16 cellular contexts compared by ENCODE assay signal in genomic region chr14:75602527-75602926, GRCh38. TPM values are rescaled to one million over a fixed set of nuclear protein-coding genes. Genes with fewer than 3 reads are reported as not detected.
A peak's percentile ranks its signal among the peaks of the same experiment; 100 is the strongest.
DNase-seq lines count a peak whose midpoint lies in the region; ATAC-seq, FAIRE-seq and TF ChIP-seq lines count a peak whose summit lies in the region.
"Had no signal": no experiment of that assay in that cellular context is flagged by ENCODE, and none has a peak within 500 bp of the region (broad histone marks: within the 10 kb centered on the region; RNA-seq: fewer than 3 reads in every experiment).

No MANE protein-coding gene starts in this region.

- in situ Hi-C loops in IMR-90 (cut with MboI; ENCODE audit: low sequenced_read_pairs) = no loop called here
- in situ Hi-C loops in K562 (cut with MboI) = no loop called here

- peaks cover 19% of the 10 kb centered on the region for H3K27me3 ChIP-seq in IMR-90 (ENCODE audit: control insufficient read depth, insufficient read depth, low read length)
- H3K27me3 ChIP-seq in K562 (ENCODE audit: control insufficient read depth in 2 of 2, insufficient read depth in 2 of 2, low read length in 2 of 2) = peaks cover 10 to 20% of the 10 kb centered on the region in 2 experiments; a peak in 4 of 5 replicates

- H3K14ac ChIP-seq in IMR-90 (replicated peaks; ENCODE audit: low read depth, low read length) = no peak overlapping the region

- no peaks in the 10 kb centered on the region for H3K79me1 ChIP-seq in IMR-90 (ENCODE audit: low read depth in 1 of 2, low read length in 2 of 2)

- H3K27ac ChIP-seq in IMR-90 (ENCODE audit: insufficient read depth, low read length) (no peak overlapping the region), K562 (ENCODE audit: extremely low read depth, low read depth, low read length) (no peak overlapping the region)

- no peak overlapping the region for H3K9ac ChIP-seq in IMR-90 (ENCODE audit: low read depth, low read length)
- no peak overlapping the region for H3K9ac ChIP-seq in K562 (ENCODE audit: insufficient read depth in 1 of 2, low read depth in 2 of 2, low read length in 2 of 2)

- H4K20me1 ChIP-seq in IMR-90 (ENCODE audit: insufficient read depth, low read length) = no peaks in the 10 kb centered on the region
- H4K20me1 ChIP-seq in K562 (replicated peaks; ENCODE audit: control insufficient read depth, insufficient read depth, low read length) = no peaks in the 10 kb centered on the region

- dilution Hi-C loops in IMR-90 (cut with HindIII; ENCODE audit: low sequenced_read_pairs, unreplicated experiment) = no loop called here

- no peak overlapping the region for H3K56ac ChIP-seq in IMR-90 (ENCODE audit: extremely low read depth, insufficient read depth, low read length)

- H4K91ac ChIP-seq in IMR-90 (ENCODE audit: insufficient read depth, low read depth, low read length) = no peak overlapping the region

- no peak overlapping the region for H4K8ac ChIP-seq in IMR-90 (ENCODE audit: low read depth in 2 of 2, low read length in 2 of 2)

- POLR2A ChIA-PET in IMR-90 (lab: Charles Lee; ENCODE audit: unreplicated experiment) = no interaction called here
- POLR2A ChIA-PET in K562 (lab: Yijun Ruan, JAX) = no interaction called here

- TF ChIP-seq CTCF in IMR-90 (conservative IDR thresholded peaks at IDR 0.05; ENCODE audit: low read depth, low read length) (no peak), K562 (IDR thresholded peaks at IDR 0.05 in 2 of 3, conservative IDR thresholded peaks at IDR 0.05 in 1 of 3; ENCODE audit: insufficient read depth in 2 of 3, low read depth in 1 of 3, low read length in 3 of 3) (no peak)

- TF ChIP-seq EP300 in K562 (IDR thresholded peaks at IDR 0.05; ENCODE audit: low read length) = no peak

- H3K4me3 ChIP-seq in IMR-90 (ENCODE audit: insufficient read depth, low read depth, low read length) (no peak overlapping the region), K562 (no peak overlapping the region)
- H3K4me3 ChIP-seq: HAP-1 had no signal

- no peak overlapping the region for H3K18ac ChIP-seq in IMR-90 (ENCODE audit: low read depth, low read length)

- H3K4me1 ChIP-seq in IMR-90 (ENCODE audit: control insufficient read depth, insufficient read depth, low read length) = no peaks in the 10 kb centered on the region
- no peaks in the 10 kb centered on the region; a peak in 2 of 5 replicates for H3K4me1 ChIP-seq in K562 (replicated peaks in 1 of 2; ENCODE audit: control insufficient read depth in 2 of 2, insufficient read depth in 2 of 2, low read length in 2 of 2)
- H3K4me1 ChIP-seq: HAP-1 had no signal

- H2BK120ac ChIP-seq in IMR-90 (ENCODE audit: low read depth, low read length) = no peak overlapping the region

- H3K36me3 ChIP-seq in IMR-90 (ENCODE audit: control insufficient read depth, insufficient read depth, low read length) (no peaks in the 10 kb centered on the region), K562 (ENCODE audit: control insufficient read depth, insufficient read depth, low read length) (no peaks in the 10 kb centered on the region)
- H3K36me3 ChIP-seq: HAP-1 had no signal

- intact Hi-C loops in IMR-90 (cut with micrococcal nuclease) (no loop called here), K562 (cut with micrococcal nuclease) (no loop called here)

- ATAC-seq in IMR-90 (ENCODE audit: low read depth) (no peak), K562 (no peak), left lobe of liver (peak; percentile 34), HG02840 (IDR thresholded peaks at IDR 0.05; ENCODE audit: low FRiP score, unreplicated experiment) (no peak)
- ATAC-seq: CD8-positive, alpha-beta T cell had no signal

- CTCF ChIA-PET in IMR-90 (lab: Yijun Ruan, JAX) = interaction anchor here (0.5 kb wide), 2 partner anchors 43 to 762 kb away, joined by 3 to 9 read pairs; no protein-coding TSS in a partner anchor
- CTCF ChIA-PET in K562 (lab: Yijun Ruan, JAX; ENCODE audit: low intra/inter-chr PET ratio) = no interaction called here

- DNase-seq in IMR-90 (no peak), K562 (ENCODE audit: extremely low read depth in 1 of 4, low spot score in 3 of 4) (no peak), left lobe of liver (ENCODE audit: low spot score) (no peak), NCI-H1048 (lab: John Stamatoyannopoulos, UW) (no peak), dedifferentiated amniotic fluid mesenchymal stem cell (ENCODE audit: extremely low spot score) (no peak), iPS-NIHi11 (ENCODE audit: low spot score) (no peak)
- DNase-seq: CD8-positive, alpha-beta T cell; COR-L47; DMS153; DND-41; GDM1 had no signal

- TF ChIP-seq RAD21 in IMR-90 (IDR thresholded peaks at IDR 0.05; ENCODE audit: low read length) = no peak
- TF ChIP-seq RAD21 in K562 (CRISPR knock-in tag; conservative IDR thresholded peaks at IDR 0.05 in 1 of 2, IDR thresholded peaks at IDR 0.05 in 1 of 2) = no peak

- WGBS in IMR-90 (ENCODE audit: extremely low coverage in 2 of 2, insufficient read length in 1 of 2), 2 experiments = 80% methylated on average over 1 of the region's 3 CpGs; no CpG with 5 or more reads in 1 of the 2 experiments
- 0% methylated on average over 3 of the region's 3 CpGs for WGBS in K562 (ENCODE audit: insufficient coverage, low coverage, missing lambda C conversion rate)

- BruUV-seq in IMR-90 (replicated peaks; lab: Mats Ljungman, UMichigan) (no TSS peak), K562 (replicated peaks; lab: Mats Ljungman, UMichigan) (no TSS peak)

- TF ChIP-seq POLR2A in IMR-90 (IDR thresholded peaks at IDR 0.05; ENCODE audit: low read depth, low read length) (no peak), K562 (conservative IDR thresholded peaks at IDR 0.05) (no peak)

- no peak overlapping the region for H3K4ac ChIP-seq in IMR-90 (ENCODE audit: low read depth, low read length)

- no peak for FAIRE-seq in K562 (lab: Jason Lieb, UNC)
- FAIRE-seq: D721Med, H1, HTR-8/SVneo had no signal

- H2BK15ac ChIP-seq in IMR-90 (ENCODE audit: low read depth, low read length) = no peak overlapping the region

- no peak overlapping the region for H2BK5ac ChIP-seq in IMR-90 (ENCODE audit: low read depth, low read length, poor library complexity, severe bottlenecking)

- no peak overlapping the region for H3K23ac ChIP-seq in IMR-90 (ENCODE audit: low read depth, low read length)

- H2AK9ac ChIP-seq in IMR-90 (replicated peaks; ENCODE audit: low read depth, low read length, poor library complexity) = no peak overlapping the region

- no peak overlapping the region for H3K4me2 ChIP-seq in IMR-90 (ENCODE audit: low read depth, low read length)
- no peak overlapping the region for H3K4me2 ChIP-seq in K562 (ENCODE audit: insufficient read depth, low read length)

- H3K9me3 ChIP-seq in IMR-90 (ENCODE audit: control insufficient read depth, insufficient read depth, low read length) (peaks cover 6% of the 10 kb centered on the region; the same call in 1 of the 2 replicates), K562 (replicated peaks; ENCODE audit: control insufficient read depth, insufficient read depth, low read depth, low read length) (no peaks in the 10 kb centered on the region)
- H3K9me3 ChIP-seq: HAP-1 had no signal

- no peak overlapping the region for H4K5ac ChIP-seq in IMR-90 (ENCODE audit: low read depth, low read length)

- H2AK5ac ChIP-seq in IMR-90 (ENCODE audit: low read depth, low read length) = no peak overlapping the region

- H2BK20ac ChIP-seq in IMR-90 (ENCODE audit: low read depth, low read length) = no peak overlapping the region

- no peak overlapping the region for H2AFZ ChIP-seq in IMR-90 (replicated peaks; ENCODE audit: low read length, poor library complexity)
- no peak overlapping the region for H2AFZ ChIP-seq in K562 (ENCODE audit: low read depth, low read length)

- H3K9me1 ChIP-seq in IMR-90 (ENCODE audit: insufficient read depth, low read length) (no peaks in the 10 kb centered on the region), K562 (ENCODE audit: control insufficient read depth, insufficient read depth, low read length) (no peaks in the 10 kb centered on the region)

- no peaks in the 10 kb centered on the region for H3K79me2 ChIP-seq in K562 (ENCODE audit: control insufficient read depth, insufficient read depth, low read length)

RNA-seq across cellular contexts. Expression of gene FLVCR2, which starts 24.1 kb away (rescaled TPM):
- total RNA-seq in IMR-90 (2012; rRNA removed) = 1.1 and 1.4 TPM in 2 replicates
- 0.94 and 1.0 TPM in 2 replicates for polyA plus RNA-seq in IMR-90 (2012; rRNA removed)
- polyA plus RNA-seq in IMR-90 (2012; cell fraction: cytosol; rRNA removed) = 0.60 and 1.1 TPM in 2 replicates
- polyA plus RNA-seq in IMR-90 (2012; cell fraction: nucleus; rRNA removed; ENCODE audit: low replicate concordance) = 0.85 and 2.4 TPM in 2 replicates
- total RNA-seq in K562 (2011; cell fraction: chromatin; rRNA removed; ENCODE audit: low replicate concordance) = 0.09 TPM in 1 of 2 replicates, not detected in the other
- not detected in 2 replicates for total RNA-seq in K562 (2011; cell fraction: nucleolus; rRNA removed)
- total RNA-seq in K562 (2011; cell fraction: nucleoplasm; rRNA removed) = not detected in 2 replicates
- not detected in 2 replicates for total RNA-seq in K562 (2014; rRNA removed)
- not detected in 2 replicates for total RNA-seq in K562 (2014; rRNA removed; fragmentation: Illumina TruSeq; extraction: Trizol)
- 0.11 TPM in 1 of 2 replicates, not detected in the other for total RNA-seq in K562 (2015; rRNA removed; fragmentation: Illumina TruSeq; extraction: Trizol)
- total RNA-seq in K562 (2021) = 1.5 and 3.2 TPM in 2 replicates
- polyA plus RNA-seq in K562 (2011; rRNA removed) = 0.08 TPM in 1 of 2 replicates, not detected in the other
- 0.15 TPM in 1 of 2 replicates, not detected in the other for polyA plus RNA-seq in K562 (2011; cell fraction: cytosol; rRNA removed)
- polyA plus RNA-seq in K562 (2011; cell fraction: nucleus; rRNA removed) = not detected in 2 replicates
- polyA plus RNA-seq in K562 (2012) = 0.11 and 0.13 TPM in 2 replicates
- not detected in 2 replicates for polyA plus RNA-seq in K562 (2014; fragmentation: Illumina TruSeq; extraction: Trizol)
- polyA plus RNA-seq in K562 (2014; fragmentation: Nextera tagmentation; extraction: Ambion mirVana) = not detected
- polyA plus RNA-seq in K562 (2014; rRNA removed) = not detected in 2 replicates
- polyA minus RNA-seq in K562 (2011; rRNA and poly(A)+ RNA removed) = not detected in 2 replicates
- polyA minus RNA-seq in K562 (2011; cell fraction: cytosol; rRNA and poly(A)+ RNA removed) = not detected in 2 replicates
- 0.22 TPM in 1 of 2 replicates, not detected in the other for polyA minus RNA-seq in K562 (2011; cell fraction: nucleus; rRNA and poly(A)+ RNA removed)
- total RNA-seq in left lobe of liver = 20.9 TPM

RNA-seq across cellular contexts. Expression of gene ERG28, which starts 58.1 kb away (rescaled TPM):
- 0.90 and 1.9 TPM in 2 replicates for total RNA-seq in IMR-90 (2012; rRNA removed)
- polyA plus RNA-seq in IMR-90 (2012; rRNA removed) = 15.0 and 15.4 TPM in 2 replicates
- polyA plus RNA-seq in IMR-90 (2012; cell fraction: cytosol; rRNA removed) = 14.6 and 16.0 TPM in 2 replicates
- 2.7 and 6.5 TPM in 2 replicates for polyA plus RNA-seq in IMR-90 (2012; cell fraction: nucleus; rRNA removed; ENCODE audit: low replicate concordance)
- total RNA-seq in K562 (2011; cell fraction: chromatin; rRNA removed; ENCODE audit: low replicate concordance) = 12.2 and 14.7 TPM in 2 replicates
- 20.0 and 23.0 TPM in 2 replicates for total RNA-seq in K562 (2011; cell fraction: nucleolus; rRNA removed)
- total RNA-seq in K562 (2011; cell fraction: nucleoplasm; rRNA removed) = 26.0 and 32.5 TPM in 2 replicates
- total RNA-seq in K562 (2014; rRNA removed) = 3.1 and 5.4 TPM in 2 replicates
- 8.0 and 8.5 TPM in 2 replicates for total RNA-seq in K562 (2014; rRNA removed; fragmentation: Illumina TruSeq; extraction: Trizol)
- 6.2 and 6.8 TPM in 2 replicates for total RNA-seq in K562 (2015; rRNA removed; fragmentation: Illumina TruSeq; extraction: Trizol)
- total RNA-seq in K562 (2021) = 11.3 and 11.4 TPM in 2 replicates
- 34.2 and 39.2 TPM in 2 replicates for polyA plus RNA-seq in K562 (2011; rRNA removed)
- 26.3 and 42.2 TPM in 2 replicates for polyA plus RNA-seq in K562 (2011; cell fraction: cytosol; rRNA removed)
- 8.5 and 14.6 TPM in 2 replicates for polyA plus RNA-seq in K562 (2011; cell fraction: nucleus; rRNA removed)
- 11.1 and 13.5 TPM in 2 replicates for polyA plus RNA-seq in K562 (2012)
- polyA plus RNA-seq in K562 (2014; fragmentation: Illumina TruSeq; extraction: Trizol) = 17.2 and 21.3 TPM in 2 replicates
- polyA plus RNA-seq in K562 (2014; fragmentation: Nextera tagmentation; extraction: Ambion mirVana) = 10 to 100 TPM; 26.0 to 32.4 TPM
- 14.2 and 19.3 TPM in 2 replicates for polyA plus RNA-seq in K562 (2014; rRNA removed)
- 9.5 and 11.5 TPM in 2 replicates for polyA minus RNA-seq in K562 (2011; rRNA and poly(A)+ RNA removed)
- 4.7 and 5.0 TPM in 2 replicates for polyA minus RNA-seq in K562 (2011; cell fraction: cytosol; rRNA and poly(A)+ RNA removed)
- 4.0 and 7.1 TPM in 2 replicates for polyA minus RNA-seq in K562 (2011; cell fraction: nucleus; rRNA and poly(A)+ RNA removed)
- 17.9 TPM for total RNA-seq in left lobe of liver

RNA-seq across cellular contexts. Expression of gene TTLL5, which starts 58.5 kb away (rescaled TPM):
- total RNA-seq in IMR-90 (2012; rRNA removed) (15.0 and 16.7 TPM in 2 replicates), K562 (2014; rRNA removed) (9.0 and 10.8 TPM in 2 replicates), K562 (2014; rRNA removed; fragmentation: Illumina TruSeq; extraction: Trizol) (12.6 and 16.7 TPM in 2 replicates), K562 (2015; rRNA removed; fragmentation: Illumina TruSeq; extraction: Trizol) (16.9 and 17.0 TPM in 2 replicates), K562 (2021) (17.3 and 17.7 TPM in 2 replicates), left lobe of liver (9.5 TPM)
- polyA plus RNA-seq in IMR-90 (2012; rRNA removed) (9.3 and 11.9 TPM in 2 replicates), K562 (2011; rRNA removed) (17.9 and 18.9 TPM in 2 replicates), K562 (2014; fragmentation: Illumina TruSeq; extraction: Trizol) (13.4 and 15.8 TPM in 2 replicates), K562 (2014; fragmentation: Nextera tagmentation; extraction: Ambion mirVana) (1 to 10 TPM; 4.1 to 5.4 TPM), K562 (2014; rRNA removed) (12.1 and 12.3 TPM in 2 replicates)
- polyA plus RNA-seq in IMR-90 (2012; cell fraction: cytosol; rRNA removed) = 3.6 and 22.1 TPM in 2 replicates
- 6.4 and 15.6 TPM in 2 replicates for polyA plus RNA-seq in IMR-90 (2012; cell fraction: nucleus; rRNA removed; ENCODE audit: low replicate concordance)
- 110 and 194 TPM in 2 replicates for total RNA-seq in K562 (2011; cell fraction: chromatin; rRNA removed; ENCODE audit: low replicate concordance)
- 36.7 and 39.5 TPM in 2 replicates for total RNA-seq in K562 (2011; cell fraction: nucleolus; rRNA removed)
- total RNA-seq in K562 (2011; cell fraction: nucleoplasm; rRNA removed) = 63.6 and 87.8 TPM in 2 replicates
- polyA plus RNA-seq in K562 (2011; cell fraction: cytosol; rRNA removed) = 7.4 and 10.1 TPM in 2 replicates
- 24.1 and 26.5 TPM in 2 replicates for polyA plus RNA-seq in K562 (2011; cell fraction: nucleus; rRNA removed)
- polyA plus RNA-seq in K562 (2012) = 10.2 and 11.5 TPM in 2 replicates
- polyA minus RNA-seq in K562 (2011; rRNA and poly(A)+ RNA removed) = 67.6 and 79.8 TPM in 2 replicates
- 9.8 and 17.4 TPM in 2 replicates for polyA minus RNA-seq in K562 (2011; cell fraction: cytosol; rRNA and poly(A)+ RNA removed)
- 38.1 and 61.6 TPM in 2 replicates for polyA minus RNA-seq in K562 (2011; cell fraction: nucleus; rRNA and poly(A)+ RNA removed)
